1 cellular context compared by ENCODE assay signal in the genomic region with DNA sequence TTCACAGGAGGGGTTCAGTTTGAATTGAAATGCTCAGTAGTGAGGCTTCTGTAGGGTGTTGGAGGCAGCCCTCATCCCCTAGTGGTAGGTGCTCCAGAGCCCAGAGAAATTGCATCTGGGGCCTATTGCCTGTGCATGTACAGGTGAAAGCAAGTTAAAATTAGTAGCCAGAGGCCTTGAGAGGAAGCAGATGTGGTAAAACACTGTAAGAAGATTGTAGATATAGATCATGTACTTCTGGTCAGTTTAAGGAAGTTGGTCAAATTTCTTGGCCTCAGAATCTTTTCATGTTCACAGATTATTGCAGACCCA.
TF ChIP-seq lines count a peak whose summit lies in the region.

No MANE protein-coding gene starts in this region.

TF ChIP-seq in GM23338, 12 proteins besides CTCF, POLR2A, EP300 and RAD21 (continued from another document):
- no peak for TF ChIP-seq ZNF462 (CRISPR knock-in tag; IDR thresholded peaks at IDR 0.05)
- TF ChIP-seq JUNB (IDR thresholded peaks at IDR 0.05; ENCODE audit: unreplicated experiment): no peak
- TF ChIP-seq POLR2AphosphoS5 (IDR thresholded peaks at IDR 0.05; ENCODE audit: low read depth): no peak
- no peak for TF ChIP-seq NANOG (IDR thresholded peaks at IDR 0.05; ENCODE audit: borderline replicate concordance)
- TF ChIP-seq ZNF331 (CRISPR knock-in tag; IDR thresholded peaks at IDR 0.05; ENCODE audit: low read depth): no peak
